In the genomic region with DNA sequence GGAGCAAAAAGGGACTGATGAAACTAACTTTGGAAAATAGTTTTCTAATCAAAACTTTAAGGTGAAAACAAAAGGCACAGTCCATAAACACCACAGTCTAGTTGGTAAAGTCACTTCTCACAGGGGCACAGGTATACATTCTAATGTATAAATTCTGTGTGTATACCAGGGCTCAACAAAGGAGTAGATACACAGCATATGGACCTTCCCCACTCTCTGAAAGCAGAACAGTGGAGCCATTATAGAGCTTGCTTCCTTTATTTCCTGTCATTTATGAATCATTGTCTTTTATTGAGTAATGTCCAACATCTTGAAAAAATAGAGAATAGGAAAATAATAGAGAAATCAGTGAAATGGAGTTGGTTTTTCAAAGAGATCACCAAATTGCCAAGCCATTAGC, we compare ENCODE assay signal across 24 cellular contexts.
DNase-seq lines count a peak whose midpoint lies in the region; ATAC-seq and TF ChIP-seq lines count a peak whose summit lies in the region.
"Had no signal": no experiment of that assay in that cellular context is flagged by ENCODE, and none has a peak within 500 bp of the region (broad histone marks: within the 10 kb centered on the region; RNA-seq: fewer than 3 reads in every experiment).

No MANE protein-coding gene starts in this region.

- H3K4ac ChIP-seq in neuronal stem cell (ENCODE audit: low read length) = no peak overlapping the region

- H3K36me3 ChIP-seq in PC-9 (ENCODE audit: low read depth) (no peaks in the 10 kb centered on the region), neuronal stem cell (replicated peaks in 1 of 2; ENCODE audit: control insufficient read depth in 2 of 2, insufficient read depth in 2 of 2, low read length in 2 of 2) (no peaks in the 10 kb centered on the region), sigmoid colon (no peaks in the 10 kb centered on the region)
- H3K36me3 ChIP-seq: BLaER1 treated with 17β-estradiol and CSF1 and Interleukin-3, amounts not matched to agents 10 nM and 100 nM; MG63 had no signal

- no peak overlapping the region for H2BK15ac ChIP-seq in neuronal stem cell (ENCODE audit: low read length)

- H3K18ac ChIP-seq in neuronal stem cell (ENCODE audit: low read length) = no peak overlapping the region

- H3K23ac ChIP-seq in neuronal stem cell (ENCODE audit: low read depth, low read length, poor library complexity) = no peak overlapping the region

- no peak overlapping the region for H2BK5ac ChIP-seq in neuronal stem cell (ENCODE audit: low read length)

- H4K91ac ChIP-seq in neuronal stem cell (ENCODE audit: low read depth, low read length, poor library complexity) = no peak overlapping the region

- no peak overlapping the region for H3K27ac ChIP-seq in PC-9
- H3K27ac ChIP-seq in neuronal stem cell (replicated peaks; ENCODE audit: low read length) = no peak overlapping the region
- no peak overlapping the region for H3K27ac ChIP-seq in sigmoid colon
- H3K27ac ChIP-seq: A549; BLaER1 treated with 17β-estradiol and CSF1 and Interleukin-3, amounts not matched to agents 10 nM and 100 nM had no signal

- H3K4me3 ChIP-seq in PC-9 = no peak overlapping the region
- H3K4me3 ChIP-seq in neuronal stem cell (ENCODE audit: low read length in 2 of 2) = no peak overlapping the region
- H3K4me3 ChIP-seq in sigmoid colon = no peak overlapping the region
- H3K4me3 ChIP-seq: A549; BLaER1 treated with 17β-estradiol and CSF1 and Interleukin-3, amounts not matched to agents 10 nM and 100 nM; GM12878; MG63 had no signal

- no peak for DNase-seq in activated naive CD4-positive, alpha-beta T cell treated with anti-CD3 and anti-CD28 coated beads, Interleukin-2, amount 50 U/mL, for 72 hours (ENCODE audit: low spot score in 2 of 2)
- DNase-seq in activated naive CD4-positive, alpha-beta T cell (lab: John Stamatoyannopoulos, UW) = no peak
- peak; percentile 38 for DNase-seq in HT1080 (ENCODE audit: low read depth)
- DNase-seq in PC-9 = no peak
- DNase-seq in neuronal stem cell (ENCODE audit: low spot score) = no peak
- no peak for DNase-seq in sigmoid colon
- no peak for DNase-seq in NCI-H2196 treated with DMSO at 0.1 percent for 48 hours (lab: John Stamatoyannopoulos, UW; ENCODE audit: unreplicated experiment)
- no peak for DNase-seq in erythroblast (lab: John Stamatoyannopoulos, UW)
- DNase-seq: Calu3; CD8-positive, alpha-beta T cell; DMS53; EL; HCEC 1CT; Kasumi-1; MG63; NCI-H1105; NCI-H2107; NCI-H226; NCI-H524 treated with DMSO at 0.1 percent for 48 hours; Right ventricle myocardium superior had no signal

- H4K20me1 ChIP-seq in PC-9 (ENCODE audit: insufficient read depth) = no peaks in the 10 kb centered on the region
- H4K20me1 ChIP-seq: BLaER1 treated with 17β-estradiol and CSF1 and Interleukin-3, amounts not matched to agents 10 nM and 100 nM had no signal

- H4K8ac ChIP-seq in neuronal stem cell (ENCODE audit: low read depth, low read length) = no peak overlapping the region

- H3K4me2 ChIP-seq in PC-9 (no peak overlapping the region), neuronal stem cell (ENCODE audit: insufficient read depth, low read length, poor library complexity, severe bottlenecking) (no peak overlapping the region)
- H3K4me2 ChIP-seq: A549; BLaER1 treated with 17β-estradiol and CSF1 and Interleukin-3, amounts not matched to agents 10 nM and 100 nM had no signal

- CTCF ChIA-PET in PC-9 (lab: Charles Lee) = no interaction called here

- no peak overlapping the region for H2BK120ac ChIP-seq in neuronal stem cell (ENCODE audit: low read depth, low read length)

- intact Hi-C loops in PC-9 (cut with micrococcal nuclease; ENCODE audit: unreplicated experiment) = no loop called here
- intact Hi-C loops in sigmoid colon (cut with DNase I) = no loop called here

- H3K27ac Mint-ChIP-seq in activated naive CD4-positive, alpha-beta T cell treated with anti-CD3 and anti-CD28 coated beads, Interleukin-2, amount 50 U/mL, for 72 hours = no peak overlapping the region
- H3K27ac Mint-ChIP-seq: CD8-positive, alpha-beta T cell; IgD-negative memory B cell had no signal

- H2BK12ac ChIP-seq in neuronal stem cell (ENCODE audit: low read length) = no peak overlapping the region

- BruUV-seq in PC-9 (replicated peaks; lab: Mats Ljungman, UMichigan) = no TSS peak

- H3K14ac ChIP-seq in neuronal stem cell (ENCODE audit: low read length) = no peak overlapping the region

- peak; percentile 40 to 69 for ATAC-seq in activated naive CD4-positive, alpha-beta T cell treated with anti-CD3 and anti-CD28 coated beads, Interleukin-2, amount 50 U/mL, for 72 hours
- ATAC-seq: CD8-positive, alpha-beta T cell; GM12878 had no signal

- TF ChIP-seq CTCF in PC-9 (conservative IDR thresholded peaks at IDR 0.05) (no peak), sigmoid colon (IDR thresholded peaks at IDR 0.05) (no peak)

- H3K79me1 ChIP-seq in neuronal stem cell (ENCODE audit: low read depth, low read length) = no peaks in the 10 kb centered on the region

- H3K79me2 ChIP-seq in PC-9 (ENCODE audit: low read depth) = no peaks in the 10 kb centered on the region

- H3K36me3 Mint-ChIP-seq in activated naive CD4-positive, alpha-beta T cell treated with anti-CD3 and anti-CD28 coated beads, Interleukin-2, amount 50 U/mL, for 72 hours = no peaks in the 10 kb centered on the region
- H3K36me3 Mint-ChIP-seq: CD8-positive, alpha-beta T cell had no signal

- no peak for TF ChIP-seq EP300 in sigmoid colon (IDR thresholded peaks at IDR 0.05)

- POLR2A ChIA-PET in PC-9 (lab: Charles Lee; ENCODE audit: unreplicated experiment) = no interaction called here

- no peaks in the 10 kb centered on the region for H3K4me1 ChIP-seq in PC-9 (replicated peaks; ENCODE audit: insufficient read depth)
- no peaks in the 10 kb centered on the region for H3K4me1 ChIP-seq in neuronal stem cell (ENCODE audit: control insufficient read depth in 2 of 2, insufficient read depth in 1 of 2, low read depth in 1 of 2, low read length in 2 of 2)
- no peaks in the 10 kb centered on the region for H3K4me1 ChIP-seq in sigmoid colon
- H3K4me1 ChIP-seq: A549; BLaER1 treated with 17β-estradiol and CSF1 and Interleukin-3, amounts not matched to agents 10 nM and 100 nM had no signal

- no peaks in the 10 kb centered on the region for H3F3A ChIP-seq in PC-9 (ENCODE audit: insufficient read depth, low read depth)

- no peak for TF ChIP-seq POLR2A in sigmoid colon (IDR thresholded peaks at IDR 0.05)
- no peak for TF ChIP-seq POLR2A in erythroblast (IDR thresholded peaks at IDR 0.05; ENCODE audit: low read length)

- H3K9ac ChIP-seq in neuronal stem cell (ENCODE audit: low read depth, low read length, poor library complexity) = no peak overlapping the region
- H3K9ac ChIP-seq: BLaER1 treated with 17β-estradiol and CSF1 and Interleukin-3, amounts not matched to agents 10 nM and 100 nM had no signal

- H2AFZ ChIP-seq in PC-9 (peak overlapping the region; percentile 33; the same call in 1 of the 2 replicates), neuronal stem cell (ENCODE audit: low read length) (peak overlapping the region; percentile 45)

- H3K9me3 Mint-ChIP-seq in activated naive CD4-positive, alpha-beta T cell treated with anti-CD3 and anti-CD28 coated beads, Interleukin-2, amount 50 U/mL, for 72 hours = no peaks in the 10 kb centered on the region

- no peaks in the 10 kb centered on the region for H3K9me3 ChIP-seq in PC-9 (ENCODE audit: insufficient read depth, low read depth)
- peaks cover 0 to 2% of the 10 kb centered on the region in 2 donors for H3K9me3 ChIP-seq in neuronal stem cell (replicated peaks in 1 of 2; ENCODE audit: control insufficient read depth in 2 of 2, insufficient read depth in 1 of 2, low read depth in 1 of 2, low read length in 2 of 2)
- no peaks in the 10 kb centered on the region for H3K9me3 ChIP-seq in sigmoid colon
- H3K9me3 ChIP-seq: A549; BLaER1 treated with 17β-estradiol and CSF1 and Interleukin-3, amounts not matched to agents 10 nM and 100 nM; MG63 had no signal

- H2AK5ac ChIP-seq in neuronal stem cell (ENCODE audit: low read depth, low read length) = no peak overlapping the region

- H3K27me3 ChIP-seq in PC-9 (ENCODE audit: insufficient read depth, low read depth) (no peaks in the 10 kb centered on the region), neuronal stem cell (ENCODE audit: control insufficient read depth in 3 of 3, insufficient read depth in 3 of 3, low read depth in 1 of 3, low read length in 3 of 3) (no peaks in the 10 kb centered on the region), sigmoid colon (no peaks in the 10 kb centered on the region)
- H3K27me3 ChIP-seq: BLaER1 treated with 17β-estradiol and CSF1 and Interleukin-3, amounts not matched to agents 10 nM and 100 nM; MG63 had no signal

- no peaks in the 10 kb centered on the region for H3K9me2 ChIP-seq in PC-9 (ENCODE audit: insufficient read depth)
